ENCODE assay signal across 23 cellular contexts in genomic region chr11:124754710-124755109, GRCh38. TPM values are rescaled to one million over a fixed set of nuclear protein-coding genes. Genes with fewer than 3 reads are reported as not detected.
"Had no signal": no experiment of that assay in that cellular context is flagged by ENCODE, and none has a peak within 500 bp of the region (broad histone marks: within the 10 kb centered on the region; RNA-seq: fewer than 3 reads in every experiment).

No MANE protein-coding gene starts in this region.

- FAIRE-seq: keratinocyte, pancreas had no signal

- H3K36me3 ChIP-seq: adrenal gland, cardiac muscle cell, pancreas, sigmoid colon, stomach, WERI-Rb-1 had no signal

- H3K4me3 Mint-ChIP-seq: activated T-helper 1 cell treated with anti-CD3 and anti-CD28 coated beads, Interleukin-12 subunit alpha, Interleukin-12 subunit beta, Interleukin-2, Interleukin-4 antibody, amounts not matched to agents 30 ng/mL and 10 ng/mL and 1 ng/mL, durations not matched to agents 14 hours and 24 hours and 36 hours; effector memory CD8-positive, alpha-beta T cell; stimulated activated effector memory CD8-positive, alpha-beta T cell treated with anti-CD3 and anti-CD28 coated beads, Interleukin-12 subunit alpha, Interleukin-12 subunit beta, amount 100 ng/mL, for 72 hours; type B pancreatic cell had no signal

- H3K27ac ChIP-seq: adrenal gland, cardiac muscle cell, epithelial cell of prostate, pancreas, sigmoid colon, WERI-Rb-1 had no signal

- H3K36me3 Mint-ChIP-seq: activated naive CD4-positive, alpha-beta T cell treated with anti-CD3 and anti-CD28 coated beads, Interleukin-2, amount 50 U/mL, for 72 hours; stimulated activated effector memory CD8-positive, alpha-beta T cell treated with anti-CD3 and anti-CD28 coated beads, Interleukin-12 subunit alpha, Interleukin-12 subunit beta, amount 100 ng/mL, for 72 hours; type B pancreatic cell had no signal

- H3K9me3 Mint-ChIP-seq: activated naive CD4-positive, alpha-beta T cell treated with anti-CD3 and anti-CD28 coated beads, Interleukin-2, amount 50 U/mL, for 72 hours; activated T-helper 1 cell treated with anti-CD3 and anti-CD28 coated beads, Interleukin-12 subunit alpha, Interleukin-12 subunit beta, Interleukin-2, Interleukin-4 antibody, amounts not matched to agents 30 ng/mL and 10 ng/mL and 1 ng/mL, durations not matched to agents 14 hours and 24 hours and 36 hours; effector memory CD8-positive, alpha-beta T cell; stimulated activated effector memory CD8-positive, alpha-beta T cell treated with anti-CD3 and anti-CD28 coated beads, Interleukin-12 subunit alpha, Interleukin-12 subunit beta, amount 100 ng/mL, for 72 hours; type B pancreatic cell had no signal

- ATAC-seq: activated naive CD4-positive, alpha-beta T cell treated with anti-CD3 and anti-CD28 coated beads, Interleukin-2, amount 50 U/mL, for 72 hours; effector memory CD8-positive, alpha-beta T cell; left lobe of liver; pancreas; stimulated activated effector memory CD8-positive, alpha-beta T cell treated with anti-CD3 and anti-CD28 coated beads, Interleukin-12 subunit alpha, Interleukin-12 subunit beta, amount 100 ng/mL, for 72 hours had no signal

- DNase-seq: activated CD4-positive, alpha-beta T cell treated with anti-CD3 and anti-CD28 coated beads, Interleukin-2, amount 50 U/mL, for 4 hours; activated gamma-delta T cell treated with Interleukin-2 at 50 U/mL for 16 hours; activated T-cell treated with anti-CD3 and anti-CD28 coated beads for 4 hours; adrenal gland; dermis blood vessel endothelial cell; effector memory CD8-positive, alpha-beta T cell; hippocampal formation; pancreas; sigmoid colon; stimulated activated CD4-positive, alpha-beta T cell treated with anti-CD3 and anti-CD28 coated beads, Interleukin-4, amount 100 ng/mL, for 24 hours; stomach; SW 1271; T-helper 2 cell; WERI-Rb-1 had no signal

- H3K4me3 ChIP-seq: adrenal gland, cardiac muscle cell, pancreas, sigmoid colon, stomach had no signal

- H3K27ac Mint-ChIP-seq: activated naive CD4-positive, alpha-beta T cell treated with anti-CD3 and anti-CD28 coated beads, Interleukin-2, amount 50 U/mL, for 72 hours; activated T-helper 1 cell treated with anti-CD3 and anti-CD28 coated beads, Interleukin-12 subunit alpha, Interleukin-12 subunit beta, Interleukin-2, Interleukin-4 antibody, amounts not matched to agents 30 ng/mL and 10 ng/mL and 1 ng/mL, durations not matched to agents 14 hours and 24 hours and 36 hours; effector memory CD8-positive, alpha-beta T cell; stimulated activated effector memory CD8-positive, alpha-beta T cell treated with anti-CD3 and anti-CD28 coated beads, Interleukin-12 subunit alpha, Interleukin-12 subunit beta, amount 100 ng/mL, for 72 hours; type B pancreatic cell had no signal

RNA-seq across cellular contexts. Expression of gene VSIG2, which starts 2.7 kb away (rescaled TPM):
- total RNA-seq: activated naive CD4-positive, alpha-beta T cell treated with anti-CD3 and anti-CD28 coated beads, Interleukin-2, amount 50 U/mL, for 72 hours; activated T-helper 1 cell treated with anti-CD3 and anti-CD28 coated beads, Interleukin-12 subunit alpha, Interleukin-12 subunit beta, Interleukin-2, Interleukin-4 antibody, amounts not matched to agents 30 ng/mL and 10 ng/mL and 1 ng/mL, durations not matched to agents 14 hours and 24 hours and 36 hours; cardiac muscle cell; chondrocyte had no signal
- polyA plus RNA-seq: cardiac muscle cell, keratinocyte had no signal
